28 cellular contexts compared by ENCODE assay signal in the genomic region with DNA sequence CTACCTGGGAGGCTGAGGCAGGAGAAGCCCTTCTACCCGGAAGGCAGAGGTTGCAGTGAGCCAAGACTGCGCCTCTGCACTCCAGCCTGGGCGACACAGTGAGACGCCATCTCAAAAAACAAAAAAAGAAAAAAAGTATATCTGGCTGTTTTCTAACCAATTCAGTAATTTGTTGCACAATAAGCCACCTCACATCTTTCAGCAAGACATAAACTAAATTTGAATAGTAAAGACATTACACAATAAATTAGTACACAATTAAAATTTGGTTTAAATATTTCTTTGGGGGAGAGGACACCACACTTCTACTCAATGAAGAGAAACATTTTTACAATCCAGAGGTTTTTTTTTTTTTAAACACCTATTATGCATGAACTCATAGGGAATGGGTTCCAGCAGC. TPM values are rescaled to one million over a fixed set of nuclear protein-coding genes. Genes with fewer than 3 reads are reported as not detected.
DNase-seq lines count a peak whose midpoint lies in the region; ATAC-seq, FAIRE-seq and TF ChIP-seq lines count a peak whose summit lies in the region.
"Had no signal": no experiment of that assay in that cellular context is flagged by ENCODE, and none has a peak within 500 bp of the region (broad histone marks: within the 10 kb centered on the region; RNA-seq: fewer than 3 reads in every experiment).

No MANE protein-coding gene starts in this region.

- H2AK5ac ChIP-seq in IMR-90 (ENCODE audit: low read depth, low read length) = no peak overlapping the region

- intact Hi-C loops in IMR-90 (cut with micrococcal nuclease) = no loop called here
- intact Hi-C loops in endothelial cell of umbilical vein (cut with micrococcal nuclease) = no loop called here

- H3K36me3 ChIP-seq in GM23338 (ENCODE audit: insufficient read depth) (no peaks in the 10 kb centered on the region; the same call in 1 of the 2 replicates), IMR-90 (ENCODE audit: control insufficient read depth, insufficient read depth, low read length) (no peaks in the 10 kb centered on the region), endothelial cell of umbilical vein (ENCODE audit: control insufficient read depth in 2 of 2, extremely low read depth in 1 of 2, insufficient read depth in 2 of 2, low read length in 2 of 2) (no peaks in the 10 kb centered on the region)
- H3K36me3 ChIP-seq: BE2C, BLaER1 had no signal

- H2BK5ac ChIP-seq in IMR-90 (ENCODE audit: low read depth, low read length, poor library complexity, severe bottlenecking) = no peak overlapping the region

- TF ChIP-seq RAD21 in IMR-90 (IDR thresholded peaks at IDR 0.05; ENCODE audit: low read length) = no peak

- H3K9ac ChIP-seq in IMR-90 (ENCODE audit: low read depth, low read length) = no peak overlapping the region
- H3K9ac ChIP-seq in endothelial cell of umbilical vein (replicated peaks; ENCODE audit: extremely low read depth, insufficient read depth, low read length) = no peak overlapping the region
- H3K9ac ChIP-seq: BLaER1 had no signal

- peaks cover 3% of the 10 kb centered on the region; the same call in 1 of the 2 replicates for H3F3A ChIP-seq in GM23338 (replicated peaks; ENCODE audit: low read depth)

- TF ChIP-seq CTCF in GM23338 (conservative IDR thresholded peaks at IDR 0.05; ENCODE audit: low read depth in 2 of 2) (no peak), IMR-90 (conservative IDR thresholded peaks at IDR 0.05; ENCODE audit: low read depth, low read length) (no peak), endothelial cell of umbilical vein (IDR thresholded peaks at IDR 0.05; ENCODE audit: extremely low read depth in 1 of 2, insufficient read depth in 1 of 2, low read depth in 1 of 2, low read length in 2 of 2) (no peak)

- peaks cover 3% of the 10 kb centered on the region; the same call in 1 of the 3 replicates for H3K36me3 Mint-ChIP-seq in GM23338 (ENCODE audit: low read depth)
- H3K36me3 Mint-ChIP-seq: CD14-positive monocyte; CD4-positive, alpha-beta memory T cell; CD4-positive, CD25-positive, alpha-beta regulatory T cell; CD8-positive, alpha-beta memory T cell had no signal

- no peak overlapping the region for H3K4me3 Mint-ChIP-seq in GM23338
- H3K4me3 Mint-ChIP-seq: CD14-positive monocyte; CD4-positive, alpha-beta memory T cell; CD4-positive, CD25-positive, alpha-beta regulatory T cell; CD8-positive, alpha-beta memory T cell had no signal

- no peaks in the 10 kb centered on the region for H4K20me1 ChIP-seq in GM23338 (replicated peaks; ENCODE audit: insufficient read depth)
- no peaks in the 10 kb centered on the region for H4K20me1 ChIP-seq in IMR-90 (ENCODE audit: insufficient read depth, low read length)
- no peaks in the 10 kb centered on the region for H4K20me1 ChIP-seq in endothelial cell of umbilical vein (replicated peaks; ENCODE audit: control insufficient read depth, extremely low read depth, insufficient read depth, low read length)
- H4K20me1 ChIP-seq: BLaER1 had no signal

- DNase-seq in GM23338 (ENCODE audit: low spot score) = no peak
- DNase-seq in IMR-90 = no peak
- no peak for DNase-seq in endothelial cell of umbilical vein (ENCODE audit: low read depth, low spot score)
- no peak for DNase-seq in T-helper 1 cell
- DNase-seq: 8988T; ACHN; BE2C; C1 segment of cervical spinal cord; CD4-positive, alpha-beta memory T cell; CD4-positive, CD25-positive, alpha-beta regulatory T cell; CD8-positive, alpha-beta memory T cell; COR-L47; DMS 273 treated with DMSO at 0.1 percent for 48 hours; DMS153; DMS53; DMS79; DND-41; EL; GDM1 had no signal

- no peak overlapping the region for H3K56ac ChIP-seq in IMR-90 (ENCODE audit: extremely low read depth, insufficient read depth, low read length)

- no peak overlapping the region for H2BK20ac ChIP-seq in IMR-90 (ENCODE audit: low read depth, low read length)

- H3K4me1 Mint-ChIP-seq in GM23338 = peaks cover 10% of the 10 kb centered on the region
- H3K4me1 Mint-ChIP-seq: CD14-positive monocyte; CD4-positive, alpha-beta memory T cell; CD4-positive, CD25-positive, alpha-beta regulatory T cell; CD8-positive, alpha-beta memory T cell had no signal

- in situ Hi-C loops in IMR-90 (cut with MboI; ENCODE audit: low sequenced_read_pairs) = no loop called here

- H3K23ac ChIP-seq in IMR-90 (ENCODE audit: low read depth, low read length) = no peak overlapping the region

- H3K27ac ChIP-seq in GM23338 (ENCODE audit: low read depth) = no peak overlapping the region
- no peak overlapping the region for H3K27ac ChIP-seq in IMR-90 (ENCODE audit: insufficient read depth, low read length)
- H3K27ac ChIP-seq in endothelial cell of umbilical vein (ENCODE audit: insufficient read depth, low read depth, low read length) = no peak overlapping the region
- H3K27ac ChIP-seq: BLaER1 had no signal

- H3K4me3 ChIP-seq in GM23338 (no peak overlapping the region), IMR-90 (ENCODE audit: insufficient read depth, low read depth, low read length) (no peak overlapping the region), endothelial cell of umbilical vein (replicated peaks in 1 of 3; ENCODE audit: insufficient read depth in 1 of 3, low read depth in 1 of 3, low read length in 3 of 3) (no peak overlapping the region)
- H3K4me3 ChIP-seq: BLaER1, GM12878 had no signal

- POLR2A ChIA-PET in IMR-90 (lab: Charles Lee; ENCODE audit: unreplicated experiment) = no interaction called here
- POLR2A ChIA-PET in endothelial cell of umbilical vein (lab: Charles Lee) = no interaction called here

- H2BK120ac ChIP-seq in IMR-90 (ENCODE audit: low read depth, low read length) = no peak overlapping the region

- no peak overlapping the region for H3K18ac ChIP-seq in IMR-90 (ENCODE audit: low read depth, low read length)

- no peak overlapping the region for H2AK9ac ChIP-seq in IMR-90 (replicated peaks; ENCODE audit: low read depth, low read length, poor library complexity)

- no peak overlapping the region for H4K5ac ChIP-seq in IMR-90 (ENCODE audit: low read depth, low read length)

- dilution Hi-C loops in IMR-90 (cut with HindIII; ENCODE audit: low sequenced_read_pairs, unreplicated experiment) (no loop called here), endothelial cell of umbilical vein (cut with MboI; ENCODE audit: extremely low pct_ligation_motif_present, low sequenced_read_pairs) (no loop called here)

- H3K79me2 ChIP-seq in GM23338 (replicated peaks; ENCODE audit: insufficient read depth) (no peaks in the 10 kb centered on the region), endothelial cell of umbilical vein (ENCODE audit: control insufficient read depth, insufficient read depth, low read length) (no peaks in the 10 kb centered on the region)

- H3K9me3 Mint-ChIP-seq in GM23338 = peaks cover 2% of the 10 kb centered on the region; the same call in 2 of the 3 replicates
- H3K9me3 Mint-ChIP-seq: CD4-positive, alpha-beta memory T cell; CD4-positive, CD25-positive, alpha-beta regulatory T cell; CD8-positive, alpha-beta memory T cell had no signal

- H2AFZ ChIP-seq in GM23338 (peak overlapping the region; percentile 23; the same call in 1 of the 2 replicates), IMR-90 (replicated peaks; ENCODE audit: low read length, poor library complexity) (no peak overlapping the region), endothelial cell of umbilical vein (ENCODE audit: low read depth, low read length) (no peak overlapping the region)

- CTCF ChIA-PET in IMR-90 (lab: Yijun Ruan, JAX) = no interaction called here
- CTCF ChIA-PET in endothelial cell of umbilical vein (lab: Charles Lee) = no interaction called here

- no peak overlapping the region for H3K4ac ChIP-seq in IMR-90 (ENCODE audit: low read depth, low read length)

- no CpG with 5 or more reads among the region's 4 CpGs for WGBS in IMR-90 (ENCODE audit: extremely low coverage in 2 of 2, insufficient read length in 1 of 2), 2 experiments

- TF ChIP-seq POLR2A in IMR-90 (IDR thresholded peaks at IDR 0.05; ENCODE audit: low read depth, low read length) (no peak), endothelial cell of umbilical vein (IDR thresholded peaks at IDR 0.05; ENCODE audit: low read depth, low read length) (no peak)

- no peak overlapping the region for H3K27ac Mint-ChIP-seq in GM23338
- H3K27ac Mint-ChIP-seq: CD14-positive monocyte; CD4-positive, alpha-beta memory T cell; CD4-positive, CD25-positive, alpha-beta regulatory T cell; CD8-positive, alpha-beta memory T cell had no signal

- H4K91ac ChIP-seq in IMR-90 (ENCODE audit: insufficient read depth, low read depth, low read length) = no peak overlapping the region

- no peaks in the 10 kb centered on the region for H3K27me3 ChIP-seq in GM23338 (ENCODE audit: insufficient read depth)
- H3K27me3 ChIP-seq in IMR-90 (ENCODE audit: control insufficient read depth, insufficient read depth, low read length) = peaks cover 1% of the 10 kb centered on the region; the same call in 1 of the 2 replicates
- H3K27me3 ChIP-seq in endothelial cell of umbilical vein (ENCODE audit: control insufficient read depth in 2 of 2, insufficient read depth in 2 of 2, low read length in 2 of 2) = no peaks in the 10 kb centered on the region
- H3K27me3 ChIP-seq: BE2C, BLaER1 had no signal

- H3K79me1 ChIP-seq in IMR-90 (ENCODE audit: low read depth in 1 of 2, low read length in 2 of 2) = no peaks in the 10 kb centered on the region

- H3K9me3 ChIP-seq in IMR-90 (ENCODE audit: control insufficient read depth, insufficient read depth, low read length) = no peaks in the 10 kb centered on the region
- no peaks in the 10 kb centered on the region for H3K9me3 ChIP-seq in endothelial cell of umbilical vein (replicated peaks; ENCODE audit: control insufficient read depth, insufficient read depth, low read length)
- H3K9me3 ChIP-seq: BE2C, BLaER1 had no signal

- no peak overlapping the region for H3K14ac ChIP-seq in IMR-90 (replicated peaks; ENCODE audit: low read depth, low read length)

- H3K9me2 ChIP-seq in GM23338 (ENCODE audit: insufficient read depth) = peaks cover 9% of the 10 kb centered on the region; the same call in 1 of the 2 replicates

- H4K8ac ChIP-seq in IMR-90 (ENCODE audit: low read depth in 2 of 2, low read length in 2 of 2) = no peak overlapping the region

- H3K4me1 ChIP-seq in GM23338 (ENCODE audit: insufficient read depth) (peaks cover 23% of the 10 kb centered on the region), IMR-90 (ENCODE audit: control insufficient read depth, insufficient read depth, low read length) (no peaks in the 10 kb centered on the region), endothelial cell of umbilical vein (ENCODE audit: control insufficient read depth, extremely low read depth, insufficient read depth, low read length) (no peaks in the 10 kb centered on the region)
- H3K4me1 ChIP-seq: BE2C, BLaER1 had no signal

- ATAC-seq in GM23338 (no peak), IMR-90 (ENCODE audit: low read depth) (no peak), GM19324 (IDR thresholded peaks at IDR 0.05; ENCODE audit: low FRiP score, unreplicated experiment) (no peak)
- ATAC-seq: GM12878 had no signal

- peak; percentile 21 for FAIRE-seq in endothelial cell of umbilical vein (lab: Jason Lieb, UNC)
- FAIRE-seq: A204.1, GM12878, GM12892, GM18507, GM19239 had no signal

- H2BK15ac ChIP-seq in IMR-90 (ENCODE audit: low read depth, low read length) = no peak overlapping the region

- H3K9me1 ChIP-seq in IMR-90 (ENCODE audit: insufficient read depth, low read length) = no peaks in the 10 kb centered on the region
- H3K9me1 ChIP-seq in endothelial cell of umbilical vein (replicated peaks; ENCODE audit: control insufficient read depth, extremely low read depth, insufficient read depth, low read length) = no peaks in the 10 kb centered on the region

- no peak overlapping the region for H3K4me2 ChIP-seq in GM23338
- no peak overlapping the region for H3K4me2 ChIP-seq in IMR-90 (ENCODE audit: low read depth, low read length)
- H3K4me2 ChIP-seq in endothelial cell of umbilical vein (ENCODE audit: insufficient read depth, low read length) = no peak overlapping the region
- H3K4me2 ChIP-seq: BLaER1 had no signal

- BruUV-seq in IMR-90 (replicated peaks; lab: Mats Ljungman, UMichigan) = no TSS peak
- no TSS peak for BruUV-seq in endothelial cell of umbilical vein (replicated peaks; lab: Mats Ljungman, UMichigan)

- H3K27me3 Mint-ChIP-seq in GM23338 (ENCODE audit: insufficient read depth, low read depth, poor library complexity) = peaks cover 13% of the 10 kb centered on the region
- H3K27me3 Mint-ChIP-seq: CD4-positive, CD25-positive, alpha-beta regulatory T cell had no signal

RNA-seq across cellular contexts. Expression of a gene that starts 36.0 kb away (rescaled TPM):
- total RNA-seq in GM23338 (2014; rRNA removed; shearing (Covaris generic)) = 145 and 162 TPM in 2 replicates
- 202 and 208 TPM in 2 replicates for polyA plus RNA-seq in GM23338 (2016; fragmentation: Nextera tagmentation; extraction: Ambion mirVana)
- 31.9 and 39.7 TPM in 2 replicates for total RNA-seq in IMR-90 (2012; rRNA removed)
- 25.9 and 34.3 TPM in 2 replicates for polyA plus RNA-seq in IMR-90 (2012; rRNA removed)
- polyA plus RNA-seq in IMR-90 (2012; cell fraction: cytosol; rRNA removed) = 9.8 and 67.9 TPM in 2 replicates
- 11.9 and 49.3 TPM in 2 replicates for polyA plus RNA-seq in IMR-90 (2012; cell fraction: nucleus; rRNA removed; ENCODE audit: low replicate concordance)
- total RNA-seq in endothelial cell of umbilical vein = 49.9 and 53.3 TPM in 2 replicates
- polyA plus RNA-seq in endothelial cell of umbilical vein = 27.6 and 36.3 TPM in 2 replicates
- polyA plus RNA-seq in endothelial cell of umbilical vein (2011; cell fraction: cytosol; rRNA removed) = 41.5 and 42.4 TPM in 2 replicates
- 60.8 and 66.4 TPM in 2 replicates for polyA plus RNA-seq in endothelial cell of umbilical vein (2011; cell fraction: nucleus; rRNA removed)
- polyA plus RNA-seq in endothelial cell of umbilical vein (2012) = 44.3 and 45.7 TPM in 2 replicates
- 49.7 and 58.9 TPM in 2 replicates for polyA minus RNA-seq in endothelial cell of umbilical vein
- polyA minus RNA-seq in endothelial cell of umbilical vein (2011; cell fraction: cytosol; rRNA and poly(A)+ RNA removed) = 8.3 TPM
- polyA minus RNA-seq in endothelial cell of umbilical vein (2011; cell fraction: nucleus; rRNA and poly(A)+ RNA removed) = 58.9 and 64.4 TPM in 2 replicates

RNA-seq across cellular contexts. Expression of a gene that starts 38.6 kb away (rescaled TPM):
- total RNA-seq in GM23338 (2014; rRNA removed; shearing (Covaris generic)) = 33.8 and 36.2 TPM in 2 replicates
- polyA plus RNA-seq in GM23338 (2016; fragmentation: Nextera tagmentation; extraction: Ambion mirVana) = 2.2 and 2.5 TPM in 2 replicates
- total RNA-seq in IMR-90 (2012; rRNA removed) = under 0.01 TPM in 1 of 2 replicates, not detected in the other
- polyA plus RNA-seq in IMR-90 (2012; rRNA removed) = not detected in 2 replicates
- polyA plus RNA-seq in IMR-90 (2012; cell fraction: cytosol; rRNA removed) = not detected in 2 replicates
- not detected in 2 replicates for polyA plus RNA-seq in IMR-90 (2012; cell fraction: nucleus; rRNA removed; ENCODE audit: low replicate concordance)
- 0.15 TPM in 1 of 2 replicates, not detected in the other for total RNA-seq in endothelial cell of umbilical vein
- polyA plus RNA-seq in endothelial cell of umbilical vein = not detected in 2 replicates
- 0.01 TPM in 1 of 2 replicates, not detected in the other for polyA plus RNA-seq in endothelial cell of umbilical vein (2011; cell fraction: cytosol; rRNA removed)
- not detected in 2 replicates for polyA plus RNA-seq in endothelial cell of umbilical vein (2011; cell fraction: nucleus; rRNA removed)
- polyA plus RNA-seq in endothelial cell of umbilical vein (2012) = 0.05 TPM in 1 of 2 replicates, not detected in the other
- 0.15 TPM in 1 of 2 replicates, not detected in the other for polyA minus RNA-seq in endothelial cell of umbilical vein
- polyA minus RNA-seq in endothelial cell of umbilical vein (2011; cell fraction: cytosol; rRNA and poly(A)+ RNA removed) = not detected
- 0.19 TPM in 1 of 2 replicates, not detected in the other for polyA minus RNA-seq in endothelial cell of umbilical vein (2011; cell fraction: nucleus; rRNA and poly(A)+ RNA removed)
- total RNA-seq: CD4-positive, alpha-beta memory T cell; CD4-positive, CD25-positive, alpha-beta regulatory T cell had no signal
- polyA plus RNA-seq: AG04450; CD14-positive monocyte; CD4-positive, alpha-beta memory T cell; CD4-positive, CD25-positive, alpha-beta regulatory T cell; CD8-positive, alpha-beta memory T cell had no signal

Comparison
In these comparisons a context has a peak if more than half of its experiments do, and no peak if none do; other contexts are left out.
1. RNA of a gene that starts 38.6 kb away (total RNA-seq): 33.8 to 36.2 TPM in GM23338; 0.15 TPM in endothelial cell of umbilical vein and under 0.01 TPM in IMR-90; every median in the first group is over 10 times any median in the second.